In genomic region chr15:91867581-91868026, GRCh38 we compare ENCODE assay signal across 8 cellular contexts. TPM values are rescaled to one million over a fixed set of nuclear protein-coding genes. Genes with fewer than 3 reads are reported as not detected.
DNase-seq lines count a peak whose midpoint lies in the region; ATAC-seq, FAIRE-seq and TF ChIP-seq lines count a peak whose summit lies in the region.

No MANE protein-coding gene starts in this region.

- no peak for FAIRE-seq in HepG2 (lab: Jason Lieb, UNC)

- POLR2A ChIA-PET in HepG2 (lab: Yijun Ruan, JAX) = no interaction called here

- no peaks in the 10 kb centered on the region for H3K4me1 ChIP-seq in right lobe of liver
- no peaks in the 10 kb centered on the region for H3K4me1 ChIP-seq in HepG2 (ENCODE audit: insufficient read depth, low read length)
- peaks cover 24% of the 10 kb centered on the region for H3K4me1 ChIP-seq in mucosa of descending colon (ENCODE audit: low read depth)
- peaks cover 3 to 5% of the 10 kb centered on the region in 2 donors for H3K4me1 ChIP-seq in aorta (ENCODE audit: control insufficient read depth in 1 of 2, insufficient read depth in 2 of 2, low read length in 2 of 2)

- peaks cover 10% of the 10 kb centered on the region for H3K4me1 Mint-ChIP-seq in endothelial cell (ENCODE audit: unreplicated experiment)
- peaks cover 6 to 9% of the 10 kb centered on the region in 2 donors for H3K4me1 Mint-ChIP-seq in stimulated activated naive B cell treated with anti-CD40 and anti-IgM and Interleukin-4, amounts not matched to agents 10 μg/mL and 1 μg/mL and 100 μg/mL, for 72 hours

- in situ Hi-C loops in HepG2 (cut with HindIII; ENCODE audit: extremely low pct_ligation_motif_present, low pct_unique_long_range_greater_than_20kb) = no loop called here

- no peak overlapping the region for H2AFZ ChIP-seq in HepG2 (ENCODE audit: low read length)

- H4K20me1 ChIP-seq in HepG2 (ENCODE audit: insufficient read depth, low read length) = no peaks in the 10 kb centered on the region

- TF ChIP-seq EP300 in HepG2 (IDR thresholded peaks at IDR 0.05; ENCODE audit: low read depth in 2 of 2, low read length in 2 of 2) (no peak), HepG2 (CRISPR knock-in tag; IDR thresholded peaks at IDR 0.05; ENCODE audit: borderline replicate concordance) (no peak)

- intact Hi-C loops in right lobe of liver (cut with DNase I) = no loop called here
- intact Hi-C loops in HepG2 (cut with micrococcal nuclease; ENCODE audit: unreplicated experiment) = no loop called here
- intact Hi-C loops in dorsolateral prefrontal cortex (cut with DNase I) = loop anchor here in 1 of 2 donors (5.0 kb wide), 1 partner anchor 215 kb away; no protein-coding TSS in a partner anchor
- intact Hi-C loops in mucosa of descending colon (cut with DNase I, micrococcal nuclease) = no loop called here
- intact Hi-C loops in aorta (cut with DNase I) = loop anchor here (5.0 kb wide), 3 partner anchors 50 to 115 kb away; no protein-coding TSS in a partner anchor

- no peak overlapping the region for H3K27ac Mint-ChIP-seq in endothelial cell (ENCODE audit: unreplicated experiment)
- no peak overlapping the region for H3K27ac Mint-ChIP-seq in stimulated activated naive B cell treated with anti-CD40 and anti-IgM and Interleukin-4, amounts not matched to agents 10 μg/mL and 1 μg/mL and 100 μg/mL, for 72 hours

- no peaks in the 10 kb centered on the region for H3K36me3 Mint-ChIP-seq in endothelial cell (ENCODE audit: low read depth, unreplicated experiment)
- no peaks in the 10 kb centered on the region for H3K36me3 Mint-ChIP-seq in stimulated activated naive B cell treated with anti-CD40 and anti-IgM and Interleukin-4, amounts not matched to agents 10 μg/mL and 1 μg/mL and 100 μg/mL, for 72 hours

- no peak overlapping the region for H3K4me3 ChIP-seq in right lobe of liver
- no peak overlapping the region for H3K4me3 ChIP-seq in HepG2 (replicated peaks in 1 of 3; ENCODE audit: insufficient read depth in 1 of 3, low read depth in 2 of 3, low read length in 3 of 3)
- peak overlapping the region in 10 of 59 donors; percentile 2 to 34 (median 19) for H3K4me3 ChIP-seq in dorsolateral prefrontal cortex
- no peak overlapping the region for H3K4me3 ChIP-seq in mucosa of descending colon
- no peak overlapping the region for H3K4me3 ChIP-seq in aorta (ENCODE audit: low read length in 2 of 2)

- no peak overlapping the region for H3K4me3 Mint-ChIP-seq in endothelial cell (ENCODE audit: unreplicated experiment)
- H3K4me3 Mint-ChIP-seq in stimulated activated naive B cell treated with anti-CD40 and anti-IgM and Interleukin-4, amounts not matched to agents 10 μg/mL and 1 μg/mL and 100 μg/mL, for 72 hours = no peak overlapping the region

- BruUV-seq in HepG2 (replicated peaks; lab: Mats Ljungman, UMichigan) = no TSS peak

- TF ChIP-seq CTCF in right lobe of liver (IDR thresholded peaks at IDR 0.05) (no peak), HepG2 (CRISPR knock-in tag; IDR thresholded peaks at IDR 0.05) (no peak), dorsolateral prefrontal cortex (IDR thresholded peaks at IDR 0.05 in 54 of 56, conservative IDR thresholded peaks at IDR 0.05 in 2 of 56; ENCODE audit: low read depth in 1 of 56, partially characterized antibody in 56 of 56) (peak in 2 of 56 donors; percentile 9 to 10), mucosa of descending colon (IDR thresholded peaks at IDR 0.05) (no peak), endothelial cell (IDR thresholded peaks at IDR 0.05; ENCODE audit: unreplicated experiment) (no peak)

- CTCF ChIA-PET in HepG2 (lab: Yijun Ruan, JAX; ENCODE audit: low intra/inter-chr PET ratio, low total read pairs) = no interaction called here

- 34% methylated on average over 5 of the region's 8 CpGs for WGBS in right lobe of liver (ENCODE audit: insufficient coverage, low coverage, low lambda C conversion rate, missing lambda C conversion rate)
- 28% methylated on average over 7 of the region's 8 CpGs for WGBS in HepG2 (ENCODE audit: low lambda C conversion rate)
- WGBS in aorta, 2 donors = 8 to 14% methylated on average over 8 of the region's 8 CpGs

- H3K9ac ChIP-seq in HepG2 (ENCODE audit: insufficient read depth, low read depth, low read length) = no peak overlapping the region

- DNase-seq in right lobe of liver = peak in 1 of 3 donors; percentile 53
- no peak for DNase-seq in HepG2 (ENCODE audit: low spot score)
- DNase-seq in dorsolateral prefrontal cortex = peak in 3 of 10 donors; percentile 27 to 50 (median 36)
- peak; percentile 78 to 88 (median 83) for DNase-seq in mucosa of descending colon
- DNase-seq in aorta = peak; percentile 84 to 90
- DNase-seq in endothelial cell (ENCODE audit: low spot score) = no peak
- DNase-seq in stimulated activated naive B cell treated with anti-CD40 and anti-IgM and Interleukin-4, amounts not matched to agents 10 μg/mL and 1 μg/mL and 100 μg/mL, for 72 hours = no peak

- ATAC-seq in right lobe of liver = peak; percentile 67 to 91 (median 81)
- ATAC-seq in HepG2 = no peak
- peak; percentile 99 for ATAC-seq in mucosa of descending colon
- peak; percentile 86 for ATAC-seq in aorta (ENCODE audit: low FRiP score)
- no peak for ATAC-seq in HG03135 (IDR thresholded peaks at IDR 0.05; ENCODE audit: unreplicated experiment)
- no peak for ATAC-seq in stimulated activated naive B cell treated with anti-CD40 and anti-IgM and Interleukin-4, amounts not matched to agents 10 μg/mL and 1 μg/mL and 100 μg/mL, for 72 hours (replicated peaks)

- TF ChIP-seq RAD21 in HepG2 (CRISPR knock-in tag; IDR thresholded peaks at IDR 0.05) = no peak

- H3K9me3 Mint-ChIP-seq in endothelial cell (ENCODE audit: unreplicated experiment) = no peaks in the 10 kb centered on the region
- peaks cover 0 to 5% of the 10 kb centered on the region in 2 donors for H3K9me3 Mint-ChIP-seq in stimulated activated naive B cell treated with anti-CD40 and anti-IgM and Interleukin-4, amounts not matched to agents 10 μg/mL and 1 μg/mL and 100 μg/mL, for 72 hours

- no peaks in the 10 kb centered on the region for H3K27me3 Mint-ChIP-seq in endothelial cell (ENCODE audit: unreplicated experiment)
- peaks cover 42 to 56% of the 10 kb centered on the region in 2 donors for H3K27me3 Mint-ChIP-seq in stimulated activated naive B cell treated with anti-CD40 and anti-IgM and Interleukin-4, amounts not matched to agents 10 μg/mL and 1 μg/mL and 100 μg/mL, for 72 hours

- H3K9me3 ChIP-seq in right lobe of liver (no peaks in the 10 kb centered on the region), HepG2 (ENCODE audit: low read length) (no peaks in the 10 kb centered on the region), mucosa of descending colon (no peaks in the 10 kb centered on the region), aorta (ENCODE audit: control insufficient read depth, low read length) (no peaks in the 10 kb centered on the region)

- H3K4me2 ChIP-seq in HepG2 (ENCODE audit: low read depth, low read length) = no peak overlapping the region

- H3K36me3 ChIP-seq in right lobe of liver (no peaks in the 10 kb centered on the region), HepG2 (replicated peaks in 1 of 2; ENCODE audit: control insufficient read depth in 1 of 2, insufficient read depth in 2 of 2, low read length in 2 of 2) (no peaks in the 10 kb centered on the region), mucosa of descending colon (ENCODE audit: low read depth) (no peaks in the 10 kb centered on the region), aorta (ENCODE audit: control insufficient read depth in 1 of 2, insufficient read depth in 2 of 2, low read length in 1 of 2) (no peaks in the 10 kb centered on the region)

- no peaks in the 10 kb centered on the region for H3K79me2 ChIP-seq in HepG2 (ENCODE audit: insufficient read depth, low read length)

- H3K27me3 ChIP-seq in right lobe of liver (no peaks in the 10 kb centered on the region), HepG2 (ENCODE audit: control insufficient read depth in 1 of 2, insufficient read depth in 2 of 2, low read length in 2 of 2) (peaks cover 0 to 1% of the 10 kb centered on the region in 2 experiments; a peak in 1 of 5 replicates), dorsolateral prefrontal cortex (no peaks in the 10 kb centered on the region), aorta (ENCODE audit: control insufficient read depth in 1 of 2, insufficient read depth in 2 of 2, low read length in 1 of 2) (no peaks in the 10 kb centered on the region)

- H3K27ac ChIP-seq in right lobe of liver = peak overlapping the region; percentile 3 to 37 (median 7)
- no peak overlapping the region for H3K27ac ChIP-seq in HepG2 (ENCODE audit: extremely low read length, insufficient read depth, low read length)
- H3K27ac ChIP-seq in dorsolateral prefrontal cortex = peak overlapping the region in 57 of 59 donors; percentile 13 to 91 (median 81)
- peak overlapping the region in 1 of 2 donors; percentile 92 for H3K27ac ChIP-seq in aorta (ENCODE audit: low read depth in 1 of 2, low read length in 2 of 2)

- no peak for TF ChIP-seq POLR2A in right lobe of liver (IDR thresholded peaks at IDR 0.05)
- TF ChIP-seq POLR2A in HepG2 (IDR thresholded peaks at IDR 0.05; ENCODE audit: insufficient read depth in 1 of 2, low read depth in 2 of 2, low read length in 2 of 2) = no peak

RNA-seq across cellular contexts. Expression of gene SLCO3A1, which starts 14.1 kb away (rescaled TPM):
- total RNA-seq in right lobe of liver = 1 to 10 TPM; 2.4 to 7.7 (median 3.7) TPM
- total RNA-seq in HepG2 (2016; rRNA removed; fragmentation: Illumina TruSeq; extraction: Trizol) = 0.02 TPM in 1 of 2 replicates, not detected in the other
- total RNA-seq in HepG2 (2016; cell fraction: cytosol; rRNA removed; fragmentation: Illumina TruSeq; extraction: Trizol; ENCODE audit: low read depth) = 0.09 and 0.10 TPM in 2 replicates
- not detected in 2 replicates for total RNA-seq in HepG2 (2016; cell fraction: insoluble cytoplasmic fraction; rRNA removed; fragmentation: Illumina TruSeq; extraction: Trizol)
- 0.03 TPM in 1 of 2 replicates, not detected in the other for total RNA-seq in HepG2 (2016; cell fraction: membrane; rRNA removed; fragmentation: Illumina TruSeq; extraction: Trizol)
- not detected in 2 replicates for total RNA-seq in HepG2 (2016; cell fraction: nucleus; rRNA removed; fragmentation: Illumina TruSeq; extraction: Trizol)
- not detected in 2 replicates for polyA plus RNA-seq in HepG2 (2011; rRNA removed)
- not detected in 2 replicates for polyA plus RNA-seq in HepG2 (2011; cell fraction: cytosol; rRNA removed)
- polyA plus RNA-seq in HepG2 (2011; cell fraction: nucleus; rRNA removed) = not detected in 2 replicates
- not detected in 2 replicates for polyA plus RNA-seq in HepG2 (2012)
- polyA plus RNA-seq in HepG2 (2016; cell fraction: cytosol; fragmentation: Illumina TruSeq; extraction: Trizol; ENCODE audit: low read depth) = not detected in 2 replicates
- not detected in 2 replicates for polyA plus RNA-seq in HepG2 (2016; cell fraction: insoluble cytoplasmic fraction; fragmentation: Illumina TruSeq; extraction: Trizol; ENCODE audit: low read depth)
- not detected in 2 replicates for polyA plus RNA-seq in HepG2 (2016; cell fraction: membrane; fragmentation: Illumina TruSeq; extraction: Trizol; ENCODE audit: low read depth)
- polyA plus RNA-seq in HepG2 (2016; cell fraction: nucleus; fragmentation: Illumina TruSeq; extraction: Trizol; ENCODE audit: insufficient read depth, low read depth) = not detected in 2 replicates
- 97.9 TPM in 1 of 2 replicates, not detected in the other for polyA minus RNA-seq in HepG2 (2011; rRNA and poly(A)+ RNA removed; ENCODE audit: low replicate concordance)
- not detected in 2 replicates for polyA minus RNA-seq in HepG2 (2011; cell fraction: cytosol; rRNA and poly(A)+ RNA removed)
- not detected in 2 replicates for polyA minus RNA-seq in HepG2 (2011; cell fraction: nucleus; rRNA and poly(A)+ RNA removed)
- total RNA-seq in dorsolateral prefrontal cortex = 100 to 1,000 TPM in 13 of 120 experiments, 10 to 100 TPM in 107; 36.6 to 170 (median 68.2) TPM
- total RNA-seq in mucosa of descending colon = 10 to 100 TPM; 13.4 to 23.8 (median 14.3) TPM
- 10 to 100 TPM; 39.7 to 60.7 TPM for total RNA-seq in aorta
- polyA plus RNA-seq in aorta = 10 to 100 TPM in 1 of 2 donors, 1 to 10 TPM in 1; 9.6 to 29.1 TPM
- total RNA-seq in endothelial cell (ENCODE audit: unreplicated experiment) = 30.9 TPM

Comparison
In these comparisons a context has a peak if more than half of its experiments do, and no peak if none do; other contexts are left out.
1. ATAC-seq: peak in right lobe of liver (4 of 4), mucosa of descending colon (single experiment) and aorta (single experiment); none in HepG2 (single experiment), HG03135 (single experiment) and stimulated activated naive B cell treated with anti-CD40 and anti-IgM and Interleukin-4, amounts not matched to agents 10 μg/mL and 1 μg/mL and 100 μg/mL, for 72 hours (0 of 2).
2. DNase-seq: peak in mucosa of descending colon (3 of 3) and aorta (2 of 2); none in HepG2 (single experiment), endothelial cell (single experiment) and stimulated activated naive B cell treated with anti-CD40 and anti-IgM and Interleukin-4, amounts not matched to agents 10 μg/mL and 1 μg/mL and 100 μg/mL, for 72 hours (single experiment).
3. intact Hi-C loops: an anchor here in aorta (5.0 kb wide); none called in right lobe of liver, HepG2 and mucosa of descending colon.